15 cellular contexts compared by ENCODE assay signal in the genomic region with DNA sequence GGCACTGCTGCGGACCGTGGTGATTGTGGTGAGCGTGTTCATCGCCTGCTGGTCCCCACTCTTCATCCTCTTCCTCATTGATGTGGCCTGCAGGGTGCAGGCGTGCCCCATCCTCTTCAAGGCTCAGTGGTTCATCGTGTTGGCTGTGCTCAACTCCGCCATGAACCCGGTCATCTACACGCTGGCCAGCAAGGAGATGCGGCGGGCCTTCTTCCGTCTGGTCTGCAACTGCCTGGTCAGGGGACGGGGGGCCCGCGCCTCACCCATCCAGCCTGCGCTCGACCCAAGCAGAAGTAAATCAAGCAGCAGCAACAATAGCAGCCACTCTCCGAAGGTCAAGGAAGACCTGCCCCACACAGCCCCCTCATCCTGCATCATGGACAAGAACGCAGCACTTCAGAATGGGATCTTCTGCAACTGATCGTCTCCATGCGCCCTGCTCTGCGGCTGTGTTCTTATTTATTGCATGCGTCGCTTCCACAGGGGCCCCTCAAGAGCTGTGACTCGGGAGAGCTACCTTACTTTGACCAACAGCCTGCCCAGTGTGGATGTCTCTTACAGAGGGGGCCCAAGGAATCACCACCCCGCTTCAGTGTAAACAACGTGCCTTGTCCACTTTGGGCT. TPM values are rescaled to one million over a fixed set of nuclear protein-coding genes. Genes with fewer than 3 reads are reported as not detected.
A peak's percentile ranks its signal among the peaks of the same experiment; 100 is the strongest.
DNase-seq lines count a peak whose midpoint lies in the region; ATAC-seq and TF ChIP-seq lines count a peak whose summit lies in the region.
"Had no signal": no experiment of that assay in that cellular context is flagged by ENCODE, and none has a peak within 500 bp of the region (broad histone marks: within the 10 kb centered on the region; RNA-seq: fewer than 3 reads in every experiment).

No MANE protein-coding gene starts in this region.

- peak overlapping the region; percentile 86; the same call in 1 of the 2 replicates for H2AK5ac ChIP-seq in IMR-90 (ENCODE audit: low read depth, low read length)
- peak overlapping the region; percentile 53 for H2AK5ac ChIP-seq in neuronal stem cell (ENCODE audit: low read depth, low read length)

- H2AK9ac ChIP-seq in IMR-90 (replicated peaks; ENCODE audit: low read depth, low read length, poor library complexity): no peak overlapping the region

- H3K9me2 ChIP-seq in Karpas-422 (replicated peaks; ENCODE audit: insufficient read depth, low read length): no peaks in the 10 kb centered on the region

- TF ChIP-seq CTCF in IMR-90 (conservative IDR thresholded peaks at IDR 0.05; ENCODE audit: low read depth, low read length) (no peak), endothelial cell (IDR thresholded peaks at IDR 0.05; ENCODE audit: unreplicated experiment) (no peak), vagina (IDR thresholded peaks at IDR 0.05) (no peak)

- intact Hi-C loops in IMR-90 (cut with micrococcal nuclease) (loop anchor here (1.0 to 2.0 kb wide), 4 partner anchors 256 to 613 kb away; partner anchors contain the start of gene SPIN1), vagina (cut with DNase I) (loop anchor here (10.0 kb wide), 1 partner anchor 183 kb away; no protein-coding TSS in a partner anchor)

- no peak overlapping the region for H3K4ac ChIP-seq in IMR-90 (ENCODE audit: low read depth, low read length)
- H3K4ac ChIP-seq in neuronal stem cell (ENCODE audit: low read length): no peak overlapping the region

- H3K9me3 ChIP-seq in IMR-90 (ENCODE audit: control insufficient read depth, insufficient read depth, low read length) (no peaks in the 10 kb centered on the region), neuronal stem cell (replicated peaks in 1 of 2; ENCODE audit: control insufficient read depth in 2 of 2, insufficient read depth in 1 of 2, low read depth in 1 of 2, low read length in 2 of 2) (peaks cover 0 to 2% of the 10 kb centered on the region in 2 donors), vagina (no peaks in the 10 kb centered on the region), Karpas-422 (ENCODE audit: low read length) (no peaks in the 10 kb centered on the region)

- no peak overlapping the region for H2AFZ ChIP-seq in IMR-90 (replicated peaks; ENCODE audit: low read length, poor library complexity)
- no peak overlapping the region for H2AFZ ChIP-seq in neuronal stem cell (ENCODE audit: low read length)
- no peak overlapping the region for H2AFZ ChIP-seq in Karpas-422 (ENCODE audit: low read length)

- H3K4me1 Mint-ChIP-seq in endothelial cell (ENCODE audit: unreplicated experiment): peaks cover 14% of the 10 kb centered on the region

- peaks cover 11 to 33% of the 10 kb centered on the region in 2 experiments; a peak in 2 of 4 replicates for H3K79me1 ChIP-seq in IMR-90 (ENCODE audit: low read depth in 1 of 2, low read length in 2 of 2)
- peaks cover 5% of the 10 kb centered on the region for H3K79me1 ChIP-seq in neuronal stem cell (ENCODE audit: low read depth, low read length)

- peaks cover 18% of the 10 kb centered on the region for H3K36me3 Mint-ChIP-seq in endothelial cell (ENCODE audit: low read depth, unreplicated experiment)
- H3K36me3 Mint-ChIP-seq: CD4-positive, alpha-beta memory T cell had no signal

- H2BK120ac ChIP-seq in IMR-90 (ENCODE audit: low read depth, low read length): no peak overlapping the region
- H2BK120ac ChIP-seq in neuronal stem cell (ENCODE audit: low read depth, low read length): no peak overlapping the region

- H3K79me2 ChIP-seq in Karpas-422 (ENCODE audit: low read length): no peaks in the 10 kb centered on the region

- H2BK15ac ChIP-seq in IMR-90 (ENCODE audit: low read depth, low read length): no peak overlapping the region
- H2BK15ac ChIP-seq in neuronal stem cell (ENCODE audit: low read length): no peak overlapping the region

- H4K91ac ChIP-seq in IMR-90 (ENCODE audit: insufficient read depth, low read depth, low read length): no peak overlapping the region
- no peak overlapping the region for H4K91ac ChIP-seq in neuronal stem cell (ENCODE audit: low read depth, low read length, poor library complexity)

- DNase-seq in IMR-90: no peak
- no peak for DNase-seq in endothelial cell (ENCODE audit: low spot score)
- DNase-seq in neuronal stem cell (ENCODE audit: low spot score): no peak
- peak; percentile 72 to 89 for DNase-seq in vagina (ENCODE audit: extremely low spot score in 2 of 2)
- DNase-seq in DMS53 (lab: John Stamatoyannopoulos, UW): no peak
- no peak for DNase-seq in Karpas-422
- DNase-seq: ACHN; CD4-positive, alpha-beta memory T cell; DMS79 treated with DMSO at 0.1 percent for 48 hours; EL; HCEC 1CT; HFFc6; KBM-7 had no signal

- no peak overlapping the region for H2BK12ac ChIP-seq in neuronal stem cell (ENCODE audit: low read length)

- no peak overlapping the region for H4K5ac ChIP-seq in IMR-90 (ENCODE audit: low read depth, low read length)

- BruUV-seq in IMR-90 (replicated peaks; lab: Mats Ljungman, UMichigan): no TSS peak

- dilution Hi-C loops in IMR-90 (cut with HindIII; ENCODE audit: low sequenced_read_pairs, unreplicated experiment): no loop called here

- H3K9ac ChIP-seq in IMR-90 (ENCODE audit: low read depth, low read length) (no peak overlapping the region), neuronal stem cell (ENCODE audit: low read depth, low read length, poor library complexity) (no peak overlapping the region), Karpas-422 (ENCODE audit: low read length) (no peak overlapping the region)

- CTCF ChIA-PET in IMR-90 (lab: Yijun Ruan, JAX): no interaction called here

- WGBS in IMR-90 (ENCODE audit: extremely low coverage in 2 of 2, insufficient read length in 1 of 2), 2 experiments: 98% methylated on average over 11 of the region's 27 CpGs; no CpG with 5 or more reads in 1 of the 2 experiments
- WGBS in neuronal stem cell (ENCODE audit: extremely low coverage in 2 of 2, insufficient read length in 2 of 2, insufficient replicate concordance in 1 of 2), 2 donors: no CpG with 5 or more reads among the region's 27 CpGs

- TF ChIP-seq POLR2A in IMR-90 (IDR thresholded peaks at IDR 0.05; ENCODE audit: low read depth, low read length): no peak
- TF ChIP-seq POLR2A in vagina (IDR thresholded peaks at IDR 0.05): no peak

- H3K4me1 ChIP-seq in IMR-90 (ENCODE audit: control insufficient read depth, insufficient read depth, low read length): peaks cover 16% of the 10 kb centered on the region
- peaks cover 13% of the 10 kb centered on the region in 2 donors for H3K4me1 ChIP-seq in neuronal stem cell (ENCODE audit: control insufficient read depth in 2 of 2, insufficient read depth in 1 of 2, low read depth in 1 of 2, low read length in 2 of 2)
- peaks cover 52% of the 10 kb centered on the region for H3K4me1 ChIP-seq in vagina
- H3K4me1 ChIP-seq in Karpas-422 (ENCODE audit: low read length): peaks cover 12% of the 10 kb centered on the region

- TF ChIP-seq RAD21 in IMR-90 (IDR thresholded peaks at IDR 0.05; ENCODE audit: low read length): no peak

- H3K4me2 ChIP-seq in IMR-90 (ENCODE audit: low read depth, low read length) (no peak overlapping the region), neuronal stem cell (ENCODE audit: insufficient read depth, low read length, poor library complexity, severe bottlenecking) (no peak overlapping the region), Karpas-422 (ENCODE audit: low read depth, low read length, poor library complexity, severe bottlenecking) (no peak overlapping the region)

- H4K20me1 ChIP-seq in IMR-90 (ENCODE audit: insufficient read depth, low read length) (peaks cover 6% of the 10 kb centered on the region; the same call in 1 of the 2 replicates), Karpas-422 (ENCODE audit: insufficient read depth, low read depth, low read length) (no peaks in the 10 kb centered on the region)

- peaks cover 2% of the 10 kb centered on the region for H3K27me3 Mint-ChIP-seq in endothelial cell (ENCODE audit: unreplicated experiment)

- H3K27ac Mint-ChIP-seq in endothelial cell (ENCODE audit: unreplicated experiment): no peak overlapping the region
- H3K27ac Mint-ChIP-seq: B cell; CD4-positive, alpha-beta memory T cell; HFFc6 had no signal

- no peak overlapping the region for H3K56ac ChIP-seq in IMR-90 (ENCODE audit: extremely low read depth, insufficient read depth, low read length)

- H3K23ac ChIP-seq in IMR-90 (ENCODE audit: low read depth, low read length): no peak overlapping the region
- H3K23ac ChIP-seq in neuronal stem cell (ENCODE audit: low read depth, low read length, poor library complexity): peak overlapping the region; percentile 37

- no peak overlapping the region for H3K4me3 ChIP-seq in IMR-90 (ENCODE audit: insufficient read depth, low read depth, low read length)
- H3K4me3 ChIP-seq in neuronal stem cell (ENCODE audit: low read length in 2 of 2): peak overlapping the region in 1 of 2 donors; percentile 34
- no peak overlapping the region for H3K4me3 ChIP-seq in vagina
- H3K4me3 ChIP-seq in Karpas-422 (ENCODE audit: low read length): no peak overlapping the region

- peaks cover 36% of the 10 kb centered on the region for H3K36me3 ChIP-seq in IMR-90 (ENCODE audit: control insufficient read depth, insufficient read depth, low read length)
- peaks cover 15 to 89% of the 10 kb centered on the region in 2 donors for H3K36me3 ChIP-seq in neuronal stem cell (replicated peaks in 1 of 2; ENCODE audit: control insufficient read depth in 2 of 2, insufficient read depth in 2 of 2, low read length in 2 of 2)
- H3K36me3 ChIP-seq in vagina: peaks cover 0 to 11% of the 10 kb centered on the region in 2 donors
- H3K36me3 ChIP-seq in Karpas-422 (ENCODE audit: insufficient read depth, low read length): no peaks in the 10 kb centered on the region

- H3K27ac ChIP-seq in IMR-90 (ENCODE audit: insufficient read depth, low read length): no peak overlapping the region
- H3K27ac ChIP-seq in neuronal stem cell (replicated peaks; ENCODE audit: low read length): no peak overlapping the region
- no peak overlapping the region for H3K27ac ChIP-seq in vagina
- H3K27ac ChIP-seq in Karpas-422 (ENCODE audit: low read length): no peak overlapping the region

- H3K14ac ChIP-seq in IMR-90 (replicated peaks; ENCODE audit: low read depth, low read length): no peak overlapping the region
- H3K14ac ChIP-seq in neuronal stem cell (ENCODE audit: low read length): no peak overlapping the region

- no peak overlapping the region for H2BK20ac ChIP-seq in IMR-90 (ENCODE audit: low read depth, low read length)

- H3K27me3 ChIP-seq in IMR-90 (ENCODE audit: control insufficient read depth, insufficient read depth, low read length) (no peaks in the 10 kb centered on the region), neuronal stem cell (ENCODE audit: control insufficient read depth in 3 of 3, insufficient read depth in 3 of 3, low read depth in 1 of 3, low read length in 3 of 3) (no peaks in the 10 kb centered on the region), vagina (no peaks in the 10 kb centered on the region), Karpas-422 (ENCODE audit: low read length) (no peaks in the 10 kb centered on the region)

- in situ Hi-C loops in IMR-90 (cut with MboI; ENCODE audit: low sequenced_read_pairs): loop anchor here (5.0 to 25.0 kb wide), 4 partner anchors 410 to 1315 kb away; partner anchors contain the start of gene CDK20

- H2BK5ac ChIP-seq in IMR-90 (ENCODE audit: low read depth, low read length, poor library complexity, severe bottlenecking) (no peak overlapping the region), neuronal stem cell (ENCODE audit: low read length) (no peak overlapping the region)

- peak overlapping the region; percentile 16 for H3K4me3 Mint-ChIP-seq in endothelial cell (ENCODE audit: unreplicated experiment)
- H3K4me3 Mint-ChIP-seq: B cell; CD4-positive, alpha-beta memory T cell; HFFc6 had no signal

- no peak overlapping the region for H3K18ac ChIP-seq in IMR-90 (ENCODE audit: low read depth, low read length)
- H3K18ac ChIP-seq in neuronal stem cell (ENCODE audit: low read length): peak overlapping the region; percentile 2

- H3K9me3 Mint-ChIP-seq in endothelial cell (ENCODE audit: unreplicated experiment): no peaks in the 10 kb centered on the region
- H3K9me3 Mint-ChIP-seq: HFFc6 had no signal

- H3K9me1 ChIP-seq in IMR-90 (ENCODE audit: insufficient read depth, low read length): peaks cover 16% of the 10 kb centered on the region; the same call in 1 of the 2 replicates

- ATAC-seq in IMR-90 (ENCODE audit: low read depth) (no peak), GM21526 (IDR thresholded peaks at IDR 0.05; ENCODE audit: low FRiP score, unreplicated experiment) (no peak)

- H4K8ac ChIP-seq in IMR-90 (ENCODE audit: low read depth in 2 of 2, low read length in 2 of 2) (no peak overlapping the region), neuronal stem cell (ENCODE audit: low read depth, low read length) (no peak overlapping the region)

- POLR2A ChIA-PET in IMR-90 (lab: Charles Lee; ENCODE audit: unreplicated experiment): no interaction called here

RNA-seq across cellular contexts. Expression of gene S1PR3, which starts 10.8 kb away (rescaled TPM):
- total RNA-seq in IMR-90 (2012; rRNA removed) (28.7 and 31.1 TPM in 2 replicates), endothelial cell (ENCODE audit: unreplicated experiment) (18.3 TPM), vagina (39.3 TPM)
- polyA plus RNA-seq in IMR-90 (2012; rRNA removed): 25.0 and 28.4 TPM in 2 replicates
- 16.1 and 27.1 TPM in 2 replicates for polyA plus RNA-seq in IMR-90 (2012; cell fraction: cytosol; rRNA removed)
- 9.5 and 9.8 TPM in 2 replicates for polyA plus RNA-seq in IMR-90 (2012; cell fraction: nucleus; rRNA removed; ENCODE audit: low replicate concordance)
- 11.1 TPM for polyA plus RNA-seq in neuronal stem cell (2013, experiment 1 of 2)
- 11.3 TPM for polyA plus RNA-seq in neuronal stem cell (2013, experiment 2 of 2)
- total RNA-seq in Karpas-422 (2014; rRNA removed; shearing (Covaris generic); ENCODE audit: low replicate concordance): not detected in 2 replicates
- total RNA-seq: B cell; CD4-positive, alpha-beta memory T cell had no signal
- polyA plus RNA-seq: CD4-positive, alpha-beta memory T cell had no signal

Comparison
In these comparisons a context has a peak if more than half of its experiments do, and no peak if none do; other contexts are left out.
1. DNase-seq: peak in vagina (2 of 2); none in IMR-90 (single experiment), endothelial cell (single experiment), neuronal stem cell (single experiment), DMS53 (single experiment) and Karpas-422 (single experiment).
2. RNA of gene S1PR3, which starts 10.8 kb away (total RNA-seq): 39.3 TPM in vagina (single experiment), 28.7 to 31.1 TPM in IMR-90 and 18.3 TPM in endothelial cell (single experiment); not detected in Karpas-422; every median in the first group is over 10 times any median in the second.